1 cellular context compared by ENCODE assay signal in genomic region chr3:64848822-64849221, GRCh38.
TF ChIP-seq lines count a peak whose summit lies in the region.

No MANE protein-coding gene starts in this region.

TF ChIP-seq in IMR-90, 13 proteins besides CTCF, POLR2A, EP300 and RAD21:
- TF ChIP-seq MAZ (IDR thresholded peaks at IDR 0.05; ENCODE audit: borderline replicate concordance, low read depth, low read length) (no peak), RCOR1 (IDR thresholded peaks at IDR 0.05; ENCODE audit: insufficient replicate concordance, low read length) (no peak), MAFK (IDR thresholded peaks at IDR 0.05; ENCODE audit: low read depth, low read length) (no peak), BHLHE40 (IDR thresholded peaks at IDR 0.05; ENCODE audit: low read depth, low read length) (no peak), RFX5 (IDR thresholded peaks at IDR 0.05; ENCODE audit: low read depth, low read length) (no peak), CHD1 (IDR thresholded peaks at IDR 0.05; ENCODE audit: low read depth, low read length) (no peak), USF2 (IDR thresholded peaks at IDR 0.05; ENCODE audit: low read depth, low read length) (no peak), FOS (IDR thresholded peaks at IDR 0.05; ENCODE audit: low read depth, low read length) (no peak), MXI1 (IDR thresholded peaks at IDR 0.05; ENCODE audit: borderline replicate concordance, low read depth, low read length) (no peak), CEBPB (IDR thresholded peaks at IDR 0.05; ENCODE audit: low read depth, low read length) (no peak), SMC3 (IDR thresholded peaks at IDR 0.05; ENCODE audit: low read depth, low read length) (no peak), NFE2L2 (IDR thresholded peaks at IDR 0.05; ENCODE audit: low read depth, low read length) (no peak)
- TF ChIP-seq, protein P1, sequence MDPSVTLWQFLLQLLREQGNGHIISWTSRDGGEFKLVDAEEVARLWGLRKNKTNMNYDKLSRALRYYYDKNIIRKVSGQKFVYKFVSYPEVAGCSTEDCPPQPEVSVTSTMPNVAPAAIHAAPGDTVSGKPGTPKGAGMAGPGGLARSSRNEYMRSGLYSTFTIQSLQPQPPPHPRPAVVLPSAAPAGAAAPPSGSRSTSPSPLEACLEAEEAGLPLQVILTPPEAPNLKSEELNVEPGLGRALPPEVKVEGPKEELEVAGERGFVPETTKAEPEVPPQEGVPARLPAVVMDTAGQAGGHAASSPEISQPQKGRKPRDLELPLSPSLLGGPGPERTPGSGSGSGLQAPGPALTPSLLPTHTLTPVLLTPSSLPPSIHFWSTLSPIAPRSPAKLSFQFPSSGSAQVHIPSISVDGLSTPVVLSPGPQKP (IDR thresholded peaks at IDR 0.05; ENCODE audit: borderline replicate concordance, low read depth, low read length), result no peak
